In genomic region chr19:40445945-40446784, GRCh38 we compare ENCODE assay signal across 1 cellular context.
A peak's percentile ranks its signal among the peaks of the same experiment; 100 is the strongest.
TF ChIP-seq lines count a peak whose summit lies in the region.

No MANE protein-coding gene starts in this region.

TF ChIP-seq in K562, 482 proteins besides CTCF, POLR2A, EP300 and RAD21 (continued from another document and continues in another):
- no peak for TF ChIP-seq NR2F6 (CRISPR knock-in tag; IDR thresholded peaks at IDR 0.05)
- no peak for TF ChIP-seq MYC (IDR thresholded peaks at IDR 0.05; ENCODE audit: low read depth, low read length)
- TF ChIP-seq MYC (CRISPR knock-in tag; IDR thresholded peaks at IDR 0.05; ENCODE audit: borderline replicate concordance, low read depth): 0 out of 2 replicates have a peak, but pooled peaks have one; percentile 33
- TF ChIP-seq TAF1 (IDR thresholded peaks at IDR 0.05; ENCODE audit: control insufficient read depth, extremely low read depth, insufficient read depth, low read length, severe bottlenecking): no peak
- TF ChIP-seq MYNN (IDR thresholded peaks at IDR 0.05): peak; percentile 12; the same call in 1 of the 2 replicates
- TF ChIP-seq MYNN (CRISPR knock-in tag; IDR thresholded peaks at IDR 0.05): no peak
- no peak for TF ChIP-seq SAFB (IDR thresholded peaks at IDR 0.05; ENCODE audit: borderline replicate concordance, low read depth, low read length)
- TF ChIP-seq THAP7 (CRISPR knock-in tag; IDR thresholded peaks at IDR 0.05): peak; percentile 59; the same call in 1 of the 2 replicates
- TF ChIP-seq ZNF449 (CRISPR knock-in tag; IDR thresholded peaks at IDR 0.05): no peak
- TF ChIP-seq, protein P1, sequence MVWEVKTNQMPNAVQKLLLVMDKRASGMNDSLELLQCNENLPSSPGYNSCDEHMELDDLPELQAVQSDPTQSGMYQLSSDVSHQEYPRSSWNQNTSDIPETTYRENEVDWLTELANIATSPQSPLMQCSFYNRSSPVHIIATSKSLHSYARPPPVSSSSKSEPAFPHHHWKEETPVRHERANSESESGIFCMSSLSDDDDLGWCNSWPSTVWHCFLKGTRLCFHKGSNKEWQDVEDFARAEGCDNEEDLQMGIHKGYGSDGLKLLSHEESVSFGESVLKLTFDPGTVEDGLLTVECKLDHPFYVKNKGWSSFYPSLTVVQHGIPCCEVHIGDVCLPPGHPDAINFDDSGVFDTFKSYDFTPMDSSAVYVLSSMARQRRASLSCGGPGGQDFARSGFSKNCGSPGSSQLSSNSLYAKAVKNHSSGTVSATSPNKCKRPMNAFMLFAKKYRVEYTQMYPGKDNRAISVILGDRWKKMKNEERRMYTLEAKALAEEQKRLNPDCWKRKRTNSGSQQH (CRISPR knock-in tag; IDR thresholded peaks at IDR 0.05): peak; percentile 92
- TF ChIP-seq XRCC5 (IDR thresholded peaks at IDR 0.05; ENCODE audit: low read depth, low read length): no peak
- TF ChIP-seq ESRRA (IDR thresholded peaks at IDR 0.05; ENCODE audit: borderline replicate concordance, low read depth): no peak
- no peak for TF ChIP-seq SMARCC2 (IDR thresholded peaks at IDR 0.05; ENCODE audit: low read depth)
- no peak; the same call in 1 of the 2 replicates for TF ChIP-seq CTBP1 (IDR thresholded peaks at IDR 0.05; ENCODE audit: borderline replicate concordance)
- no peak for TF ChIP-seq ZNF239 (CRISPR knock-in tag; IDR thresholded peaks at IDR 0.05)
- peak; percentile 71; the same call in 1 of the 2 replicates for TF ChIP-seq ESRRB (CRISPR knock-in tag; IDR thresholded peaks at IDR 0.05; ENCODE audit: borderline replicate concordance)
- TF ChIP-seq ZNF707 (CRISPR knock-in tag; conservative IDR thresholded peaks at IDR 0.05): no peak
- no peak for TF ChIP-seq ZNF174 (CRISPR knock-in tag; IDR thresholded peaks at IDR 0.05)
- TF ChIP-seq, protein P2, sequence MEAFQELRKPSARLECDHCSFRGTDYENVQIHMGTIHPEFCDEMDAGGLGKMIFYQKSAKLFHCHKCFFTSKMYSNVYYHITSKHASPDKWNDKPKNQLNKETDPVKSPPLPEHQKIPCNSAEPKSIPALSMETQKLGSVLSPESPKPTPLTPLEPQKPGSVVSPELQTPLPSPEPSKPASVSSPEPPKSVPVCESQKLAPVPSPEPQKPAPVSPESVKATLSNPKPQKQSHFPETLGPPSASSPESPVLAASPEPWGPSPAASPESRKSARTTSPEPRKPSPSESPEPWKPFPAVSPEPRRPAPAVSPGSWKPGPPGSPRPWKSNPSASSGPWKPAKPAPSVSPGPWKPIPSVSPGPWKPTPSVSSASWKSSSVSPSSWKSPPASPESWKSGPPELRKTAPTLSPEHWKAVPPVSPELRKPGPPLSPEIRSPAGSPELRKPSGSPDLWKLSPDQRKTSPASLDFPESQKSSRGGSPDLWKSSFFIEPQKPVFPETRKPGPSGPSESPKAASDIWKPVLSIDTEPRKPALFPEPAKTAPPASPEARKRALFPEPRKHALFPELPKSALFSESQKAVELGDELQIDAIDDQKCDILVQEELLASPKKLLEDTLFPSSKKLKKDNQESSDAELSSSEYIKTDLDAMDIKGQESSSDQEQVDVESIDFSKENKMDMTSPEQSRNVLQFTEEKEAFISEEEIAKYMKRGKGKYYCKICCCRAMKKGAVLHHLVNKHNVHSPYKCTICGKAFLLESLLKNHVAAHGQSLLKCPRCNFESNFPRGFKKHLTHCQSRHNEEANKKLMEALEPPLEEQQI (IDR thresholded peaks at IDR 0.05): peak; percentile 60; the same call in 1 of the 2 replicates
- TF ChIP-seq MEIS2 (IDR thresholded peaks at IDR 0.05; ENCODE audit: partially characterized antibody): peak; percentile 32
- TF ChIP-seq, protein P3, sequence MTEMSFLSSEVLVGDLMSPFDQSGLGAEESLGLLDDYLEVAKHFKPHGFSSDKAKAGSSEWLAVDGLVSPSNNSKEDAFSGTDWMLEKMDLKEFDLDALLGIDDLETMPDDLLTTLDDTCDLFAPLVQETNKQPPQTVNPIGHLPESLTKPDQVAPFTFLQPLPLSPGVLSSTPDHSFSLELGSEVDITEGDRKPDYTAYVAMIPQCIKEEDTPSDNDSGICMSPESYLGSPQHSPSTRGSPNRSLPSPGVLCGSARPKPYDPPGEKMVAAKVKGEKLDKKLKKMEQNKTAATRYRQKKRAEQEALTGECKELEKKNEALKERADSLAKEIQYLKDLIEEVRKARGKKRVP (CRISPR knock-in tag; IDR thresholded peaks at IDR 0.05): no peak; the same call in 1 of the 2 replicates
- TF ChIP-seq KLF10 (CRISPR knock-in tag; IDR thresholded peaks at IDR 0.05): no peak
- TF ChIP-seq PHTF2 (CRISPR knock-in tag; IDR thresholded peaks at IDR 0.05): 0 out of 2 replicates have a peak, but pooled peaks have one; percentile 18
- TF ChIP-seq PHB (CRISPR knock-in tag; IDR thresholded peaks at IDR 0.05): peak; percentile 80; the same call in 1 of the 2 replicates
- no peak for TF ChIP-seq FOS (IDR thresholded peaks at IDR 0.05; ENCODE audit: extremely low read depth, insufficient read length)
- peak; percentile 13; the same call in 1 of the 2 replicates for TF ChIP-seq ATF3 (IDR thresholded peaks at IDR 0.05)
- TF ChIP-seq ATF3 (CRISPR knock-in tag; conservative IDR thresholded peaks at IDR 0.05): no peak
- TF ChIP-seq ATF7 (IDR thresholded peaks at IDR 0.05): peak; percentile 39; the same call in 1 of the 2 replicates
- TF ChIP-seq MBD2 (IDR thresholded peaks at IDR 0.05; ENCODE audit: borderline replicate concordance, low read depth): no peak; the same call in 1 of the 2 replicates
- no peak for TF ChIP-seq ZNF445 (CRISPR knock-in tag; IDR thresholded peaks at IDR 0.05; ENCODE audit: low read depth)
- no peak for TF ChIP-seq LARP7 (IDR thresholded peaks at IDR 0.05)
- no peak; the same call in 1 of the 2 replicates for TF ChIP-seq TOE1 (IDR thresholded peaks at IDR 0.05; ENCODE audit: borderline replicate concordance)
- TF ChIP-seq TOE1 (CRISPR knock-in tag; IDR thresholded peaks at IDR 0.05; ENCODE audit: borderline replicate concordance, low read depth): no peak
- TF ChIP-seq, protein P4, sequence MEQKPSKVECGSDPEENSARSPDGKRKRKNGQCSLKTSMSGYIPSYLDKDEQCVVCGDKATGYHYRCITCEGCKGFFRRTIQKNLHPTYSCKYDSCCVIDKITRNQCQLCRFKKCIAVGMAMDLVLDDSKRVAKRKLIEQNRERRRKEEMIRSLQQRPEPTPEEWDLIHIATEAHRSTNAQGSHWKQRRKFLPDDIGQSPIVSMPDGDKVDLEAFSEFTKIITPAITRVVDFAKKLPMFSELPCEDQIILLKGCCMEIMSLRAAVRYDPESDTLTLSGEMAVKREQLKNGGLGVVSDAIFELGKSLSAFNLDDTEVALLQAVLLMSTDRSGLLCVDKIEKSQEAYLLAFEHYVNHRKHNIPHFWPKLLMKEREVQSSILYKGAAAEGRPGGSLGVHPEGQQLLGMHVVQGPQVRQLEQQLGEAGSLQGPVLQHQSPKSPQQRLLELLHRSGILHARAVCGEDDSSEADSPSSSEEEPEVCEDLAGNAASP (IDR thresholded peaks at IDR 0.05): no peak
- TF ChIP-seq IRF9 (tag; IDR thresholded peaks at IDR 0.05): no peak
- no peak for TF ChIP-seq ASH1L (IDR thresholded peaks at IDR 0.05; ENCODE audit: borderline replicate concordance, low read depth, partially characterized antibody)
- TF ChIP-seq ZNF316 (IDR thresholded peaks at IDR 0.05): no peak
- TF ChIP-seq PRDM10 (IDR thresholded peaks at IDR 0.05; ENCODE audit: partially characterized antibody): no peak
- no peak for TF ChIP-seq SMC3 (conservative IDR thresholded peaks at IDR 0.05; ENCODE audit: insufficient read depth, low read depth, low read length)
- 0 out of 2 replicates have a peak, but pooled peaks have one; percentile 23 for TF ChIP-seq ZNF175 (CRISPR knock-in tag; IDR thresholded peaks at IDR 0.05; ENCODE audit: low read depth)
- TF ChIP-seq ZNF699 (CRISPR knock-in tag; IDR thresholded peaks at IDR 0.05; ENCODE audit: insufficient replicate concordance): no peak
- TF ChIP-seq HMBOX1 (IDR thresholded peaks at IDR 0.05): peak; percentile 79
- TF ChIP-seq MED1 (CRISPR knock-in tag; IDR thresholded peaks at IDR 0.05; ENCODE audit: borderline replicate concordance): no peak
- no peak for TF ChIP-seq TBL1XR1 (IDR thresholded peaks at IDR 0.05; ENCODE audit: low read length in 2 of 2)
- TF ChIP-seq ELK3 (CRISPR knock-in tag; IDR thresholded peaks at IDR 0.05): no peak
- no peak for TF ChIP-seq HMG20B (CRISPR knock-in tag; IDR thresholded peaks at IDR 0.05)
- TF ChIP-seq ZKSCAN3 (CRISPR knock-in tag; IDR thresholded peaks at IDR 0.05): no peak
- peak; percentile 43 for TF ChIP-seq TBP (optimal IDR thresholded peaks at IDR 0.05; ENCODE audit: low read depth, low read length)
- no peak for TF ChIP-seq ARHGAP35 (IDR thresholded peaks at IDR 0.05; ENCODE audit: partially characterized antibody)
- TF ChIP-seq ILK (tag; IDR thresholded peaks at IDR 0.05; ENCODE audit: borderline replicate concordance, low read depth): no peak
- TF ChIP-seq MXI1 (IDR thresholded peaks at IDR 0.05; ENCODE audit: low read depth, low read length): no peak
